Comparison of ENCODE assay signal across 6 cellular contexts in genomic region chr16:29297144-29297808, GRCh38.
DNase-seq lines count a peak whose midpoint lies in the region; ATAC-seq, FAIRE-seq and TF ChIP-seq lines count a peak whose summit lies in the region.
"Not testable (repeated sequence)": the region's sequence is repeated elsewhere in the genome, so short reads cannot be mapped to it uniquely, and the experiment has no call there.

No MANE protein-coding gene starts in this region.

- POLR2A ChIA-PET in K562 (lab: Yijun Ruan, JAX): not testable (repeated sequence)

- not testable (repeated sequence) for ATAC-seq in K562; stimulated activated naive B cell treated with anti-CD40 and anti-IgM and Interleukin-4, amounts not matched to agents 10 μg/mL and 1 μg/mL and 100 μg/mL, for 72 hours (replicated peaks)
- peak in 1 of 2 donors; percentile 55 for ATAC-seq in right cardiac atrium

- not testable (repeated sequence) for H3K9me3 ChIP-seq in K562 (replicated peaks; ENCODE audit: control insufficient read depth, insufficient read depth, low read depth, low read length); right cardiac atrium (ENCODE audit: control insufficient read depth, low read length)

- DNase-seq in K562 (ENCODE audit: extremely low read depth in 1 of 4, low spot score in 3 of 4); neural crest cell (ENCODE audit: low read depth, low spot score); stimulated activated naive B cell treated with anti-CD40 and anti-IgM and Interleukin-4, amounts not matched to agents 10 μg/mL and 1 μg/mL and 100 μg/mL, for 72 hours: not testable (repeated sequence)
- DNase-seq in choroid plexus epithelial cell (ENCODE audit: low read depth) (peak; percentile 42), right cardiac atrium (peak in 2 of 3 donors; percentile 44 to 67), posterior vena cava (ENCODE audit: low spot score) (peak; percentile 41)

- BruUV-seq in K562 (replicated peaks; lab: Mats Ljungman, UMichigan): not testable (repeated sequence)

- not testable (repeated sequence) for H3K4me1 Mint-ChIP-seq in neural crest cell
- peaks cover 21 to 42% of the 10 kb centered on the region in 2 donors for H3K4me1 Mint-ChIP-seq in stimulated activated naive B cell treated with anti-CD40 and anti-IgM and Interleukin-4, amounts not matched to agents 10 μg/mL and 1 μg/mL and 100 μg/mL, for 72 hours

- 36% methylated on average over 16 of the region's 17 CpGs for WGBS in K562 (ENCODE audit: insufficient coverage, low coverage, missing lambda C conversion rate)
- WGBS in right cardiac atrium: 89% methylated on average over 17 of the region's 17 CpGs

- TF ChIP-seq CTCF in K562 (IDR thresholded peaks at IDR 0.05 in 2 of 3, conservative IDR thresholded peaks at IDR 0.05 in 1 of 3; ENCODE audit: insufficient read depth in 2 of 3, low read depth in 1 of 3, low read length in 3 of 3); choroid plexus epithelial cell (conservative IDR thresholded peaks at IDR 0.05; ENCODE audit: low read depth, low read length); neural crest cell (conservative IDR thresholded peaks at IDR 0.05): not testable (repeated sequence)

- not testable (repeated sequence) for H3K27me3 ChIP-seq in K562 (ENCODE audit: control insufficient read depth in 2 of 2, insufficient read depth in 2 of 2, low read length in 2 of 2); right cardiac atrium (ENCODE audit: control insufficient read depth, insufficient read depth)

- not testable (repeated sequence) for TF ChIP-seq RAD21 in K562 (CRISPR knock-in tag; conservative IDR thresholded peaks at IDR 0.05 in 1 of 2, IDR thresholded peaks at IDR 0.05 in 1 of 2)

- not testable (repeated sequence) for H3K9me1 ChIP-seq in K562 (ENCODE audit: control insufficient read depth, insufficient read depth, low read length)

- H3K4me3 ChIP-seq in K562; choroid plexus epithelial cell (ENCODE audit: low read depth, low read length); right cardiac atrium (ENCODE audit: low read length): not testable (repeated sequence)

- FAIRE-seq in K562 (lab: Jason Lieb, UNC): peak; percentile 52

- H3K4me1 ChIP-seq in K562 (replicated peaks in 1 of 2; ENCODE audit: control insufficient read depth in 2 of 2, insufficient read depth in 2 of 2, low read length in 2 of 2): peaks cover 7 to 16% of the 10 kb centered on the region in 2 experiments; a peak in 4 of 5 replicates
- H3K4me1 ChIP-seq in right cardiac atrium (ENCODE audit: control insufficient read depth, insufficient read depth, low read length): not testable (repeated sequence)

- in situ Hi-C loops in K562 (cut with MboI): not testable (repeated sequence)

- not testable (repeated sequence) for H3K36me3 ChIP-seq in K562 (ENCODE audit: control insufficient read depth, insufficient read depth, low read length)

- H3K27ac ChIP-seq in K562 (ENCODE audit: extremely low read depth, low read depth, low read length); right cardiac atrium (ENCODE audit: low read length): not testable (repeated sequence)

- not testable (repeated sequence) for H3K4me2 ChIP-seq in K562 (ENCODE audit: insufficient read depth, low read length)

- H3K4me3 Mint-ChIP-seq in neural crest cell; stimulated activated naive B cell treated with anti-CD40 and anti-IgM and Interleukin-4, amounts not matched to agents 10 μg/mL and 1 μg/mL and 100 μg/mL, for 72 hours: not testable (repeated sequence)

- H3K27ac Mint-ChIP-seq in neural crest cell (ENCODE audit: unreplicated experiment): peak overlapping the region; percentile 86
- peak overlapping the region; percentile 37 for H3K27ac Mint-ChIP-seq in stimulated activated naive B cell treated with anti-CD40 and anti-IgM and Interleukin-4, amounts not matched to agents 10 μg/mL and 1 μg/mL and 100 μg/mL, for 72 hours

- not testable (repeated sequence) for H3K36me3 Mint-ChIP-seq in neural crest cell (ENCODE audit: low read depth)
- peaks cover 17 to 20% of the 10 kb centered on the region in 2 donors for H3K36me3 Mint-ChIP-seq in stimulated activated naive B cell treated with anti-CD40 and anti-IgM and Interleukin-4, amounts not matched to agents 10 μg/mL and 1 μg/mL and 100 μg/mL, for 72 hours

- intact Hi-C loops in K562 (cut with micrococcal nuclease); right cardiac atrium (cut with DNase I); posterior vena cava (cut with DNase I): not testable (repeated sequence)

- not testable (repeated sequence) for H3K9ac ChIP-seq in K562 (ENCODE audit: insufficient read depth in 1 of 2, low read depth in 2 of 2, low read length in 2 of 2)

- not testable (repeated sequence) for H3K79me2 ChIP-seq in K562 (ENCODE audit: control insufficient read depth, insufficient read depth, low read length)

- not testable (repeated sequence) for H2AFZ ChIP-seq in K562 (ENCODE audit: low read depth, low read length)

- not testable (repeated sequence) for H3K27me3 Mint-ChIP-seq in neural crest cell (ENCODE audit: low read depth); stimulated activated naive B cell treated with anti-CD40 and anti-IgM and Interleukin-4, amounts not matched to agents 10 μg/mL and 1 μg/mL and 100 μg/mL, for 72 hours

- not testable (repeated sequence) for H4K20me1 ChIP-seq in K562 (replicated peaks; ENCODE audit: control insufficient read depth, insufficient read depth, low read length)

- CTCF ChIA-PET in K562 (lab: Yijun Ruan, JAX; ENCODE audit: low intra/inter-chr PET ratio): not testable (repeated sequence)

- TF ChIP-seq POLR2A in K562 (conservative IDR thresholded peaks at IDR 0.05): not testable (repeated sequence)

- not testable (repeated sequence) for H3K9me3 Mint-ChIP-seq in neural crest cell; stimulated activated naive B cell treated with anti-CD40 and anti-IgM and Interleukin-4, amounts not matched to agents 10 μg/mL and 1 μg/mL and 100 μg/mL, for 72 hours

- not testable (repeated sequence) for TF ChIP-seq EP300 in K562 (IDR thresholded peaks at IDR 0.05; ENCODE audit: low read length)
